ENCODE assay signal across 20 cellular contexts in genomic region chr13:39682310-39682709, GRCh38. TPM values are rescaled to one million over a fixed set of nuclear protein-coding genes. Genes with fewer than 3 reads are reported as not detected.
A peak's percentile ranks its signal among the peaks of the same experiment; 100 is the strongest.
DNase-seq lines count a peak whose midpoint lies in the region; ATAC-seq and TF ChIP-seq lines count a peak whose summit lies in the region.
"Had no signal": no experiment of that assay in that cellular context is flagged by ENCODE, and none has a peak within 500 bp of the region (broad histone marks: within the 10 kb centered on the region; RNA-seq: fewer than 3 reads in every experiment).

No MANE protein-coding gene starts in this region.

- intact Hi-C loops in ascending aorta (cut with DNase I) = no loop called here

- H3K27ac ChIP-seq in ascending aorta = no peak overlapping the region
- H3K27ac ChIP-seq: BLaER1 treated with 17β-estradiol and CSF1 and Interleukin-3, amounts not matched to agents 10 nM and 100 nM; gastrocnemius medialis; neural progenitor cell; RWPE1; transverse colon had no signal

- peak; percentile 29 for DNase-seq in D341Med (ENCODE audit: low spot score)
- no peak for DNase-seq in amniotic stem cell (lab: John Stamatoyannopoulos, UW)
- DNase-seq in endothelial cell (ENCODE audit: low spot score) = no peak
- DNase-seq in ascending aorta (ENCODE audit: low spot score in 2 of 2) = no peak
- no peak for DNase-seq in SHP77 treated with DMSO at 0.1 percent for 48 hours (lab: John Stamatoyannopoulos, UW)
- DNase-seq: activated CD4-positive, alpha-beta T cell treated with anti-CD3 and anti-CD28 coated beads, Interleukin-2, amount 50 U/mL, for 4 hours; activated naive CD8-positive, alpha-beta T cell treated with anti-CD3 and anti-CD28 coated beads, Interleukin-2, amount 10 ng/mL, durations not matched to agents 7 days and 5 days; activated T-cell treated with anti-CD3 and anti-CD28 coated beads, Interleukin-2, amount 50 U/mL, for 1 hour; gastrocnemius medialis; NCI-H226; NK-92 treated with Interleukin-12 subunit alpha and Interleukin-12 subunit beta, amount 100 ng/mL, for 24 hours; stimulated activated CD4-positive, alpha-beta T cell treated with anti-CD3 and anti-CD28 coated beads, Interleukin-12 subunit alpha, Interleukin-12 subunit beta, amount 100 ng/mL, for 4 hours; stimulated activated naive B cell treated with anti-CD40 and anti-IgM and Interleukin-4, amounts not matched to agents 10 μg/mL and 1 μg/mL and 100 μg/mL, for 72 hours; transverse colon had no signal

- H3K36me3 Mint-ChIP-seq in endothelial cell (ENCODE audit: low read depth, unreplicated experiment) = peaks cover 17% of the 10 kb centered on the region

- H3K27me3 ChIP-seq in ascending aorta = no peaks in the 10 kb centered on the region
- H3K27me3 ChIP-seq: BLaER1 treated with 17β-estradiol and CSF1 and Interleukin-3, amounts not matched to agents 10 nM and 100 nM; gastrocnemius medialis; neural progenitor cell; transverse colon had no signal

- no peaks in the 10 kb centered on the region for H3K27me3 Mint-ChIP-seq in endothelial cell (ENCODE audit: unreplicated experiment)
- H3K27me3 Mint-ChIP-seq: activated naive CD8-positive, alpha-beta T cell treated with anti-CD3 and anti-CD28 coated beads, Interleukin-2, amount 10 ng/mL, durations not matched to agents 7 days and 5 days; stimulated activated naive B cell treated with anti-CD40 and anti-IgM and Interleukin-4, amounts not matched to agents 10 μg/mL and 1 μg/mL and 100 μg/mL, for 72 hours had no signal

- H3K4me1 Mint-ChIP-seq in endothelial cell (ENCODE audit: unreplicated experiment) = peaks cover 4% of the 10 kb centered on the region
- H3K4me1 Mint-ChIP-seq: neural progenitor cell had no signal

- TF ChIP-seq CTCF in endothelial cell (IDR thresholded peaks at IDR 0.05; ENCODE audit: unreplicated experiment) (no peak), ascending aorta (IDR thresholded peaks at IDR 0.05) (no peak)

- no peaks in the 10 kb centered on the region for H3K4me1 ChIP-seq in ascending aorta
- H3K4me1 ChIP-seq: gastrocnemius medialis, neural progenitor cell had no signal

- ATAC-seq in GM21360 (IDR thresholded peaks at IDR 0.05; ENCODE audit: unreplicated experiment) (peak; percentile 55), HG02798 (IDR thresholded peaks at IDR 0.05; ENCODE audit: poor library complexity, unreplicated experiment) (peak; percentile 41), HG03378 (IDR thresholded peaks at IDR 0.05; ENCODE audit: unreplicated experiment) (peak; percentile 27)
- ATAC-seq: gastrocnemius medialis had no signal

- no peak overlapping the region for H3K4me3 ChIP-seq in ascending aorta
- H3K4me3 ChIP-seq: BLaER1 treated with 17β-estradiol and CSF1 and Interleukin-3, amounts not matched to agents 10 nM and 100 nM; gastrocnemius medialis; neural progenitor cell; transverse colon had no signal

- H3K9me3 ChIP-seq in ascending aorta = no peaks in the 10 kb centered on the region
- H3K9me3 ChIP-seq: BLaER1 treated with 17β-estradiol and CSF1 and Interleukin-3, amounts not matched to agents 10 nM and 100 nM; gastrocnemius medialis; transverse colon had no signal

- H3K27ac Mint-ChIP-seq in endothelial cell (ENCODE audit: unreplicated experiment) = no peak overlapping the region
- H3K27ac Mint-ChIP-seq: activated naive CD8-positive, alpha-beta T cell treated with anti-CD3 and anti-CD28 coated beads, Interleukin-2, amount 10 ng/mL, durations not matched to agents 7 days and 5 days; neural progenitor cell; stimulated activated naive B cell treated with anti-CD40 and anti-IgM and Interleukin-4, amounts not matched to agents 10 μg/mL and 1 μg/mL and 100 μg/mL, for 72 hours had no signal

- H3K4me3 Mint-ChIP-seq in endothelial cell (ENCODE audit: unreplicated experiment) = no peak overlapping the region
- H3K4me3 Mint-ChIP-seq: activated naive CD8-positive, alpha-beta T cell treated with anti-CD3 and anti-CD28 coated beads, Interleukin-2, amount 10 ng/mL, durations not matched to agents 7 days and 5 days; neural progenitor cell; stimulated activated naive B cell treated with anti-CD40 and anti-IgM and Interleukin-4, amounts not matched to agents 10 μg/mL and 1 μg/mL and 100 μg/mL, for 72 hours had no signal

- H3K9me3 Mint-ChIP-seq in endothelial cell (ENCODE audit: unreplicated experiment) = no peaks in the 10 kb centered on the region
- H3K9me3 Mint-ChIP-seq: activated naive CD8-positive, alpha-beta T cell treated with anti-CD3 and anti-CD28 coated beads, Interleukin-2, amount 10 ng/mL, durations not matched to agents 7 days and 5 days; neural progenitor cell; stimulated activated naive B cell treated with anti-CD40 and anti-IgM and Interleukin-4, amounts not matched to agents 10 μg/mL and 1 μg/mL and 100 μg/mL, for 72 hours had no signal

- H3K36me3 ChIP-seq in ascending aorta = peaks cover 13 to 32% of the 10 kb centered on the region in 2 donors
- H3K36me3 ChIP-seq: neural progenitor cell had no signal

RNA-seq across cellular contexts. Expression of gene COG6, which starts 26.8 kb away (rescaled TPM):
- total RNA-seq in endothelial cell (ENCODE audit: unreplicated experiment) = 34.1 TPM
- 8.6 TPM for total RNA-seq in ascending aorta
